In the genomic region with DNA sequence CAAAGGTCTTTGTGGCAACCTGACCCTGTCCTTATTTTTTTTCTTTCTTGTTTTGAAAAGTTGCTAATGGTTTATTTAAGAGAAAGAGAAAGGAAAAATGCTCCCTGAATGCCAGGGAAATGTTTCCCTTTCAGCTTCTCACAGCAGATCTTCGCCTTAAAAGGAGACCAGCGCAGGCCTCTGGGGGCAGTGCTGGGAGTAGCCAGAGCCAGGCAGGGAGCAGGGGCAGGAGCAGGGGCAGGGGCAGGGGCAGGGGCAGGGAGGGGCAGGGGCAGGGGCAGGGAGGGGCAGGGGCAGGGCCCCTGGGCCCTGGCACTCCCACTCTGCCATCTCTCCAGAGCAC, we compare ENCODE assay signal across 25 cellular contexts. TPM values are rescaled to one million over a fixed set of nuclear protein-coding genes. Genes with fewer than 3 reads are reported as not detected.
DNase-seq lines count a peak whose midpoint lies in the region; ATAC-seq and TF ChIP-seq lines count a peak whose summit lies in the region.
"Had no signal": no experiment of that assay in that cellular context is flagged by ENCODE, and none has a peak within 500 bp of the region (broad histone marks: within the 10 kb centered on the region; RNA-seq: fewer than 3 reads in every experiment).

No MANE protein-coding gene starts in this region.

- H3K27me3 Mint-ChIP-seq in stimulated activated naive CD8-positive, alpha-beta T cell treated with anti-CD3 and anti-CD28 coated beads, Interleukin-15, amount 100 ng/mL, for 72 hours: no peaks in the 10 kb centered on the region
- H3K27me3 Mint-ChIP-seq: type B pancreatic cell had no signal

- H3K4me1 Mint-ChIP-seq in stimulated activated naive CD8-positive, alpha-beta T cell treated with anti-CD3 and anti-CD28 coated beads, Interleukin-15, amount 100 ng/mL, for 72 hours: peaks cover 32% of the 10 kb centered on the region

- peaks cover 0 to 75% (median 43%) of the 10 kb centered on the region in 6 donors for H3K36me3 ChIP-seq in spleen
- peaks cover 58% of the 10 kb centered on the region for H3K36me3 ChIP-seq in effector memory CD4-positive, alpha-beta T cell (ENCODE audit: control insufficient read depth, insufficient read depth, low read length)
- H3K36me3 ChIP-seq: WERI-Rb-1 had no signal

- H3K27me3 ChIP-seq in spleen (replicated peaks in 1 of 7): no peaks in the 10 kb centered on the region
- no peaks in the 10 kb centered on the region for H3K27me3 ChIP-seq in effector memory CD4-positive, alpha-beta T cell (replicated peaks; ENCODE audit: control insufficient read depth, insufficient read depth, low read length, poor library complexity, severe bottlenecking)

- no peak overlapping the region for H3K4me3 ChIP-seq in spleen
- no peak overlapping the region for H3K4me3 ChIP-seq in effector memory CD4-positive, alpha-beta T cell (ENCODE audit: insufficient read depth, low read depth, low read length, poor library complexity, severe bottlenecking)
- H3K4me3 ChIP-seq: SK-N-MC had no signal

- no peaks in the 10 kb centered on the region for H3K9me3 ChIP-seq in spleen
- no peaks in the 10 kb centered on the region for H3K9me3 ChIP-seq in effector memory CD4-positive, alpha-beta T cell (ENCODE audit: control insufficient read depth, low read length)

- no peak overlapping the region for H3K4me3 Mint-ChIP-seq in stimulated activated naive CD8-positive, alpha-beta T cell treated with anti-CD3 and anti-CD28 coated beads, Interleukin-15, amount 100 ng/mL, for 72 hours
- H3K4me3 Mint-ChIP-seq: activated naive CD4-positive, alpha-beta T cell treated with anti-CD3 and anti-CD28 coated beads for 36 hours; type B pancreatic cell had no signal

- no peak for TF ChIP-seq CTCF in spleen (IDR thresholded peaks at IDR 0.05 in 8 of 11, conservative IDR thresholded peaks at IDR 0.05 in 3 of 11)

- intact Hi-C loops in spleen (cut with DNase I; ENCODE audit: low total_unique reads): no loop called here

- TF ChIP-seq POLR2A in spleen (IDR thresholded peaks at IDR 0.05): no peak

- H3K4me1 ChIP-seq in spleen: peaks cover 25 to 80% (median 47%) of the 10 kb centered on the region in 6 donors
- peaks cover 2% of the 10 kb centered on the region for H3K4me1 ChIP-seq in effector memory CD4-positive, alpha-beta T cell (ENCODE audit: control insufficient read depth, insufficient read depth, low read length, poor library complexity, severe bottlenecking)

- no peak for DNase-seq in stimulated activated naive CD8-positive, alpha-beta T cell treated with anti-CD3 and anti-CD28 coated beads, Interleukin-15, amount 100 ng/mL, for 72 hours
- DNase-seq in stimulated activated naive CD8-positive, alpha-beta T cell treated with anti-CD3 and anti-CD28 coated beads, Interleukin-15, Interleukin-2, amounts not matched to agents 100 U/mL and 50 U/mL, for 24 hours: no peak
- DNase-seq in hepatic stellate cell (ENCODE audit: low spot score): peak; percentile 60
- DNase-seq in spleen: no peak
- DNase-seq in germinal center (ENCODE audit: low spot score): no peak
- no peak for DNase-seq in DMS53 treated with DMSO at 0.1 percent for 48 hours (lab: John Stamatoyannopoulos, UW; ENCODE audit: unreplicated experiment)
- no peak for DNase-seq in effector memory CD4-positive, alpha-beta T cell
- DNase-seq: activated CD4-positive, alpha-beta T cell treated with anti-CD3 and anti-CD28 coated beads, Interleukin-2, amount 50 U/mL, for 4 hours; activated naive CD4-positive, alpha-beta T cell treated with anti-CD3 and anti-CD28 coated beads for 36 hours; activated T-cell treated with anti-CD3 and anti-CD28 coated beads, Interleukin-2, amount 50 U/mL, for 1 hour; amygdala; central memory CD4-positive, alpha-beta T cell; erythroblast; midbrain; NCI-H1105; NCI-H2081 treated with DMSO at 0.1 percent for 48 hours; NK-92 treated with Interleukin-12 subunit alpha and Interleukin-12 subunit beta, amount 100 ng/mL, for 24 hours; retina; stimulated activated CD4-positive, alpha-beta T cell treated with anti-CD3 and anti-CD28 coated beads, Interleukin-15, amount 100 ng/mL, for 24 hours; T-helper 2 cell; WERI-Rb-1 had no signal

- ATAC-seq in stimulated activated naive CD8-positive, alpha-beta T cell treated with anti-CD3 and anti-CD28 coated beads, Interleukin-15, amount 100 ng/mL, for 72 hours: no peak
- no peak for ATAC-seq in stimulated activated naive CD8-positive, alpha-beta T cell treated with anti-CD3 and anti-CD28 coated beads, Interleukin-15, Interleukin-2, amounts not matched to agents 100 U/mL and 50 U/mL, for 24 hours
- ATAC-seq in HG03139 (IDR thresholded peaks at IDR 0.05; ENCODE audit: unreplicated experiment): no peak
- ATAC-seq: left lobe of liver had no signal

- peak overlapping the region in 6 of 8 donors; percentile 16 to 71 (median 56) for H3K27ac ChIP-seq in spleen
- no peak overlapping the region for H3K27ac ChIP-seq in effector memory CD4-positive, alpha-beta T cell (ENCODE audit: insufficient read depth, low read length, poor library complexity, severe bottlenecking)
- H3K27ac ChIP-seq: SK-N-MC, WERI-Rb-1 had no signal

- peak overlapping the region; percentile 52 to 71 for H3K27ac Mint-ChIP-seq in stimulated activated naive CD8-positive, alpha-beta T cell treated with anti-CD3 and anti-CD28 coated beads, Interleukin-15, amount 100 ng/mL, for 72 hours
- H3K27ac Mint-ChIP-seq: activated naive CD4-positive, alpha-beta T cell treated with anti-CD3 and anti-CD28 coated beads for 36 hours; type B pancreatic cell had no signal

- 62 to 98% (median 89%) methylated on average over 2 of the region's 2 CpGs for WGBS in spleen, 5 donors

- H3K9me3 Mint-ChIP-seq in stimulated activated naive CD8-positive, alpha-beta T cell treated with anti-CD3 and anti-CD28 coated beads, Interleukin-15, amount 100 ng/mL, for 72 hours: no peaks in the 10 kb centered on the region
- H3K9me3 Mint-ChIP-seq: activated naive CD4-positive, alpha-beta T cell treated with anti-CD3 and anti-CD28 coated beads for 36 hours; type B pancreatic cell had no signal

RNA-seq across cellular contexts. Expression of gene MOB2, which starts 5.1 kb away (rescaled TPM):
- 10 to 100 TPM; 28.1 to 49.8 (median 42.3) TPM for total RNA-seq in spleen
- 10 to 100 TPM; 30.5 to 51.5 (median 32.6) TPM for polyA plus RNA-seq in spleen
